ENCODE assay signal across 8 cellular contexts in the genomic region with DNA sequence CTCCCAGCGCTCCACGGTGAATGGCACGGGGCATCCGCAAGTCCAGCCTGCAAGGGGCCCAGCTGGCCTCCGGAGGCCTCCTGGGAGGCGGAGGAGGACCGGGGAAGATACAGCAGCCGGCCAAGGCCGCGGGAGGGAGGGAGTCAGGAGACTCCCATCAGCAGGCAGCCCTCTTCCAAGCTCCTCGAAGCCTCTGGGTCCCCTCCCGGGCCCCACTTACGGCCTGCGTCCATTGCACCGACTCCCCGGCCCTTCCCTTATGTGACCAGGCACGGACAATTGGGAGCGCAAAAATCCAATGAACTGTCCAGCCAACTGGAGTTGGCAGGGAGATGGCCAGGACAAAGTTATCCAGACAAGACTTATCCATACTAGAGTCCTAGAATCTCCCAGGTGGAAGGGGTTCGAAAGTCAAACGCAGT. TPM values are rescaled to one million over a fixed set of nuclear protein-coding genes. Genes with fewer than 3 reads are reported as not detected.
DNase-seq lines count a peak whose midpoint lies in the region; ATAC-seq and TF ChIP-seq lines count a peak whose summit lies in the region.

No MANE protein-coding gene starts in this region.

- H3K27ac Mint-ChIP-seq in activated CD4-positive, alpha-beta memory T cell treated with anti-CD3 and anti-CD28 coated beads, Interleukin-2, amount 10 ng/mL, durations not matched to agents 7 days and 5 days = no peak overlapping the region

- H3K9me3 ChIP-seq in body of pancreas = no peaks in the 10 kb centered on the region

- H3K9me3 Mint-ChIP-seq in activated CD4-positive, alpha-beta memory T cell treated with anti-CD3 and anti-CD28 coated beads, Interleukin-2, amount 10 ng/mL, durations not matched to agents 7 days and 5 days = no peaks in the 10 kb centered on the region

- intact Hi-C loops in left ventricle myocardium superior (cut with micrococcal nuclease) = no loop called here
- intact Hi-C loops in body of pancreas (cut with DNase I) = no loop called here

- 14% methylated on average over 20 of the region's 20 CpGs; no CpG with 5 or more reads in 1 of the 2 donors for WGBS in body of pancreas, 2 donors

- H3K36me3 Mint-ChIP-seq in activated CD4-positive, alpha-beta memory T cell treated with anti-CD3 and anti-CD28 coated beads, Interleukin-2, amount 10 ng/mL, durations not matched to agents 7 days and 5 days (ENCODE audit: low read depth) = peaks cover 5% of the 10 kb centered on the region

- CTCF ChIA-PET in activated CD4-positive, alpha-beta memory T cell treated with anti-CD3 and anti-CD28 coated beads, Interleukin-2, amount 10 ng/mL, durations not matched to agents 7 days and 5 days (lab: Charles Lee) = interaction anchor here (2.7 kb wide), 1 partner anchor 8 kb away, joined by 7 read pairs; no protein-coding TSS in a partner anchor

- ATAC-seq in left ventricle myocardium superior (peak; percentile 39), body of pancreas (no peak)

- POLR2A ChIA-PET in activated CD4-positive, alpha-beta memory T cell treated with anti-CD3 and anti-CD28 coated beads, Interleukin-2, amount 10 ng/mL, durations not matched to agents 7 days and 5 days (lab: Charles Lee) = interaction anchor here (1.0 to 1.4 kb wide), 2 partner anchors 8 to 332 kb away, joined by 3 to 4 read pairs; no protein-coding TSS in a partner anchor

- peaks cover 17% of the 10 kb centered on the region for H3K4me1 Mint-ChIP-seq in activated CD4-positive, alpha-beta memory T cell treated with anti-CD3 and anti-CD28 coated beads, Interleukin-2, amount 10 ng/mL, durations not matched to agents 7 days and 5 days

- H3K27me3 ChIP-seq in H7 (ENCODE audit: control insufficient read depth, insufficient read depth, low read length) (no peaks in the 10 kb centered on the region), body of pancreas (no peaks in the 10 kb centered on the region)

- H3K4me3 ChIP-seq in H7 (ENCODE audit: insufficient read depth, low read depth, low read length) = peak overlapping the region; percentile 62
- H3K4me3 ChIP-seq in body of pancreas = peak overlapping the region in 1 of 2 donors; percentile 40

- H3K4me3 Mint-ChIP-seq in activated CD4-positive, alpha-beta memory T cell treated with anti-CD3 and anti-CD28 coated beads, Interleukin-2, amount 10 ng/mL, durations not matched to agents 7 days and 5 days = peak overlapping the region; percentile 86

- peaks cover 15% of the 10 kb centered on the region for H3K4me1 ChIP-seq in body of pancreas

- no peak for TF ChIP-seq CTCF in body of pancreas (IDR thresholded peaks at IDR 0.05)

- peak overlapping the region in 2 of 4 donors; percentile 9 to 27 for H3K27ac ChIP-seq in body of pancreas

- H3K27me3 Mint-ChIP-seq in activated CD4-positive, alpha-beta memory T cell treated with anti-CD3 and anti-CD28 coated beads, Interleukin-2, amount 10 ng/mL, durations not matched to agents 7 days and 5 days = no peaks in the 10 kb centered on the region

- H3K36me3 ChIP-seq in H7 (replicated peaks; ENCODE audit: control insufficient read depth, insufficient read depth, low read length) (peaks cover 37% of the 10 kb centered on the region), body of pancreas (replicated peaks in 1 of 2; ENCODE audit: insufficient read depth in 1 of 2, low read depth in 2 of 2) (no peaks in the 10 kb centered on the region)

- DNase-seq in H7 (peak; percentile 70), left ventricle myocardium superior (peak; percentile 73), retina (peak; percentile 81), NCI-H2227 treated with DMSO at 0.1 percent for 48 hours (lab: John Stamatoyannopoulos, UW) (no peak), DMS53 (lab: John Stamatoyannopoulos, UW) (no peak), inferior parietal cortex (ENCODE audit: extremely low spot score) (no peak), body of pancreas (no peak)
- DNase-seq in activated CD4-positive, alpha-beta memory T cell treated with anti-CD3 and anti-CD28 coated beads, Interleukin-2, amount 10 ng/mL, durations not matched to agents 7 days and 5 days = no peak

- no peak for TF ChIP-seq POLR2A in body of pancreas (IDR thresholded peaks at IDR 0.05)

RNA-seq across cellular contexts. Expression of a gene that starts 0.7 kb away (rescaled TPM):
- total RNA-seq in H7 (2014; rRNA removed; shearing (Covaris generic)) = 151 and 182 TPM in 2 replicates
- total RNA-seq in activated CD4-positive, alpha-beta memory T cell treated with anti-CD3 and anti-CD28 coated beads, Interleukin-2, amount 10 ng/mL, durations not matched to agents 7 days and 5 days = 10 to 100 TPM; 46.5 to 51.1 TPM
- total RNA-seq in left ventricle myocardium superior (322 TPM), body of pancreas (10 to 100 TPM; 51.4 to 77.5 TPM)

RNA-seq across cellular contexts. Expression of a gene that starts 17.2 kb away (rescaled TPM):
- 8.1 and 11.5 TPM in 2 replicates for total RNA-seq in H7 (2014; rRNA removed; shearing (Covaris generic))
- 10 to 100 TPM; 66.9 to 67.5 TPM for total RNA-seq in activated CD4-positive, alpha-beta memory T cell treated with anti-CD3 and anti-CD28 coated beads, Interleukin-2, amount 10 ng/mL, durations not matched to agents 7 days and 5 days
- total RNA-seq in left ventricle myocardium superior (2.0 TPM), body of pancreas (1 to 10 TPM; 1.0 to 8.9 TPM)

Comparison
In these comparisons a context has a peak if more than half of its experiments do, and no peak if none do; other contexts are left out.
1. DNase-seq: peak in H7 (single experiment), left ventricle myocardium superior (single experiment) and retina (single experiment); none in activated CD4-positive, alpha-beta memory T cell treated with anti-CD3 and anti-CD28 coated beads, Interleukin-2, amount 10 ng/mL, durations not matched to agents 7 days and 5 days (single experiment), NCI-H2227 treated with DMSO at 0.1 percent for 48 hours (single experiment), DMS53 (single experiment), inferior parietal cortex (single experiment) and body of pancreas (0 of 4).